8 cellular contexts compared by ENCODE assay signal in the genomic region with DNA sequence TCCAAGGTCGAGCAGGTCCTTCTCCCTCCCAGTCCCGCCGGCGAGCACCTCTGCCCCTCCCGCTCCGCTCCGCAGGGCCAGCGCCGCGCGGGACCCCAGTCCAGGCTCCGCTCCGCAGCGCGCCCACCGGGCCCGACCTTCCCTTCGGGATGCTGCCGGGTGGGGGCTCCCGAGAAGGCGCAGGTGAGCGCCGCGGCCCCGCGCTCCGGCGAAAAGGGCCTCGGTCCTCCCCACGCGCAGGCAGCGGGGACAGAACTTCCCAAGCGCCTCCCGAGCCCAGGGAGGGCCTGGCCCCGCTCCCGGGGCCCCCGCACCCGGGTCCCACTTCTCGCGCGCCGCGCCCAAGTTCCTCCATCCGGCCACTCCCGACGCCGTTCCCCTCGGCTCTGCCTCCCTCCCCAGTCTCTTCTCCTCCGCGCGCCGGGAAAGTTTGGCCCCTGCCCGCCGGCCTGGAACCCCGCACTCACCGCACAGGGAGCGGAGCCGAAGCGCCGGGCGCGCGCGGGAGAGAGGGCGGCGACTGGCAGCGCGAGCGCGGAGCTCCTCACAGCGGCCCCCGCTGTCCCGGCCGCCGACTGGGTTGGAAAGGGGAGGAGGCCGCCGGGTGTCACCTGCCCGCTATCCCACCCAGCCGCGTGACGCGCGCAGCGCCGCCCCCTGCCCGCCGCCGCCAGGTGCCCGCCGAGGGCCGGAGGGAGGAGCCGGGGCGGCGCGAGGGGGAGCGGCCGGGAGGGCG. TPM values are rescaled to one million over a fixed set of nuclear protein-coding genes. Genes with fewer than 3 reads are reported as not detected.
A peak's percentile ranks its signal among the peaks of the same experiment; 100 is the strongest.
DNase-seq lines count a peak whose midpoint lies in the region; ATAC-seq, FAIRE-seq and TF ChIP-seq lines count a peak whose summit lies in the region.

A gene (minus strand): TSS at position 577 of the 736 bp plus-strand sequence. CDS start 56,872 bp downstream, outside the sequence.

- no peak within 1 kb of the TSS; the same call in 1 of the 2 replicates for H2AK5ac ChIP-seq in H1 (ENCODE audit: low read depth, low read length)

- TF ChIP-seq CTCF in VCaP (conservative IDR thresholded peaks at IDR 0.05) (peak; percentile 86), H1 (IDR thresholded peaks at IDR 0.05; ENCODE audit: control extremely low read depth in 1 of 3, insufficient read depth in 1 of 3, low read depth in 1 of 3, low read length in 3 of 3) (peak; percentile 6 to 44 (median 27)), mesothelial cell of epicardium (IDR thresholded peaks at IDR 0.05; ENCODE audit: unreplicated experiment) (no peak)

- DNase-seq in NCI-H187 treated with DMSO at 0.1 percent for 48 hours (lab: John Stamatoyannopoulos, UW), result peak; percentile 39
- DNase-seq in H1 (ENCODE audit: low read depth in 1 of 2, low spot score in 2 of 2), result peak; percentile 70 to 92
- DNase-seq in mesothelial cell of epicardium (ENCODE audit: low spot score in 2 of 2, unreplicated experiment in 2 of 2), result peak; percentile 78 to 85
- peak; percentile 12 to 62 for DNase-seq in stimulated activated effector memory CD8-positive, alpha-beta T cell treated with anti-CD3 and anti-CD28 coated beads, Interleukin-12 subunit alpha, Interleukin-12 subunit beta, amount 100 ng/mL, for 72 hours (ENCODE audit: low spot score in 2 of 2)

- H3K23me2 ChIP-seq in H1 (ENCODE audit: low read depth, low read length), result peaks cover 16% of the 10 kb centered on the region

- H3K36me3 ChIP-seq in ACC112 (ENCODE audit: insufficient read depth, low read length) (no peaks in the 10 kb centered on the region), H1 (ENCODE audit: control insufficient read depth in 2 of 4, insufficient read depth in 4 of 4, low read length in 3 of 4) (no peaks in the 10 kb centered on the region)

- peaks cover 2% of the 10 kb centered on the region; the same call in 1 of the 2 replicates for H3K79me1 ChIP-seq in H1 (ENCODE audit: low read depth, low read length)

- TF ChIP-seq RAD21 in H1 (IDR thresholded peaks at IDR 0.05 in 1 of 2, conservative IDR thresholded peaks at IDR 0.05 in 1 of 2; ENCODE audit: low read depth in 2 of 2, low read length in 2 of 2), result peak; percentile 30 to 46; a peak in 3 of 4 replicates

- no peak within 1 kb of the TSS; the same call in 1 of the 2 replicates for H2BK5ac ChIP-seq in H1 (ENCODE audit: low read depth, low read length)

- H3K23ac ChIP-seq in H1 (ENCODE audit: insufficient read length), result no peak within 1 kb of the TSS

- H3K27ac ChIP-seq in ACC112 (ENCODE audit: low read depth, low read length), result no peak within 1 kb of the TSS
- peak within 1 kb of the TSS; percentile 84 for H3K27ac ChIP-seq in VCaP
- H3K27ac ChIP-seq in H1 (ENCODE audit: low read depth, low read length), result 0 out of 2 replicates have a peak within 1 kb of the TSS, but pooled peaks have one; percentile 14

- H3K36me3 Mint-ChIP-seq in mesothelial cell of epicardium, result no peaks in the 10 kb centered on the region
- H3K36me3 Mint-ChIP-seq in stimulated activated effector memory CD8-positive, alpha-beta T cell treated with anti-CD3 and anti-CD28 coated beads, Interleukin-12 subunit alpha, Interleukin-12 subunit beta, amount 100 ng/mL, for 72 hours, result no peaks in the 10 kb centered on the region

- H4K91ac ChIP-seq in H1 (replicated peaks; ENCODE audit: insufficient read length, low read length), result no peak within 1 kb of the TSS

- H2BK15ac ChIP-seq in H1 (ENCODE audit: low read length), result peak within 1 kb of the TSS; percentile 99; the same call in 1 of the 2 replicates

- CTCF ChIA-PET in H1 (lab: Charles Lee; ENCODE audit: partially characterized antibody), result interaction anchor here (0.9 to 2.0 kb wide), 8 partner anchors 18 to 155 kb away, joined by 3 to 5 read pairs (median 4); a partner anchor contains a TSS

- no peak; a peak in 1 of 3 replicates for TF ChIP-seq EP300 in H1 (IDR thresholded peaks at IDR 0.05; ENCODE audit: borderline replicate concordance in 1 of 2, low read depth in 2 of 2, low read length in 2 of 2)

- no peaks in the 10 kb centered on the region for H3K9me3 ChIP-seq in H1 (ENCODE audit: insufficient read depth in 2 of 2, low read depth in 1 of 2, low read length in 1 of 2)

- 2% methylated on average over 59 of the region's 98 CpGs; no CpG with 5 or more reads in 1 of the 2 experiments for WGBS in H1 (ENCODE audit: extremely low coverage in 1 of 2, insufficient coverage in 1 of 2, insufficient read length in 1 of 2, insufficient replicate concordance in 2 of 2, low coverage in 1 of 2, low lambda C conversion rate in 2 of 2, missing lambda C conversion rate in 1 of 2), 2 experiments

- ATAC-seq in HG02852 (IDR thresholded peaks at IDR 0.05; ENCODE audit: unreplicated experiment), result peak; percentile 91
- ATAC-seq in stimulated activated effector memory CD8-positive, alpha-beta T cell treated with anti-CD3 and anti-CD28 coated beads, Interleukin-12 subunit alpha, Interleukin-12 subunit beta, amount 100 ng/mL, for 72 hours, result peak; percentile 79

- peak within 1 kb of the TSS; percentile 90 for H3K4me3 Mint-ChIP-seq in mesothelial cell of epicardium
- peak within 1 kb of the TSS; percentile 55 for H3K4me3 Mint-ChIP-seq in stimulated activated effector memory CD8-positive, alpha-beta T cell treated with anti-CD3 and anti-CD28 coated beads, Interleukin-12 subunit alpha, Interleukin-12 subunit beta, amount 100 ng/mL, for 72 hours

- peak within 1 kb of the TSS; percentile 14; the same call in 1 of the 2 replicates for H2BK12ac ChIP-seq in H1 (ENCODE audit: low read depth, low read length)

- H3K27me3 Mint-ChIP-seq in mesothelial cell of epicardium (ENCODE audit: low read depth), result peaks cover 58% of the 10 kb centered on the region

- TF ChIP-seq POLR2A in GM15510 (IDR thresholded peaks at IDR 0.05; ENCODE audit: borderline replicate concordance, extremely low read depth, insufficient read length), result peak; percentile 29
- TF ChIP-seq POLR2A in H1 (IDR thresholded peaks at IDR 0.05; ENCODE audit: control extremely low read depth in 1 of 2, low read depth in 2 of 2, low read length in 2 of 2), result peak in 1 of 2 experiments; percentile 76; a peak in 2 of 3 replicates

- H3K9ac ChIP-seq in H1 (replicated peaks in 1 of 4; ENCODE audit: extremely low read depth in 1 of 4, low read depth in 3 of 4, low read length in 3 of 4), result peak within 1 kb of the TSS; percentile 62 to 84 (median 74)

- peaks cover 21% of the 10 kb centered on the region for H3K4me1 Mint-ChIP-seq in mesothelial cell of epicardium
- H3K4me1 Mint-ChIP-seq in stimulated activated effector memory CD8-positive, alpha-beta T cell treated with anti-CD3 and anti-CD28 coated beads, Interleukin-12 subunit alpha, Interleukin-12 subunit beta, amount 100 ng/mL, for 72 hours, result peaks cover 6% of the 10 kb centered on the region

- peaks cover 61% of the 10 kb centered on the region for H3K27me3 ChIP-seq in ACC112 (ENCODE audit: insufficient read depth, low read length)
- peaks cover 0 to 20% (median 15%) of the 10 kb centered on the region in 4 experiments; a peak in 6 of 7 replicates for H3K27me3 ChIP-seq in H1 (replicated peaks in 1 of 4; ENCODE audit: control insufficient read depth in 3 of 4, extremely low read depth in 1 of 4, insufficient read depth in 3 of 4, low read length in 3 of 4)

- POLR2A ChIA-PET in H1 (lab: Charles Lee; ENCODE audit: partially characterized antibody), result interaction anchor here (0.6 to 3.0 kb wide), 17 partner anchors 9 to 486 kb away, joined by 3 to 26 read pairs (median 4); a partner anchor contains a TSS

- H3K9me3 Mint-ChIP-seq in mesothelial cell of epicardium, result no peaks in the 10 kb centered on the region
- H3K9me3 Mint-ChIP-seq in stimulated activated effector memory CD8-positive, alpha-beta T cell treated with anti-CD3 and anti-CD28 coated beads, Interleukin-12 subunit alpha, Interleukin-12 subunit beta, amount 100 ng/mL, for 72 hours, result no peaks in the 10 kb centered on the region

- H3K4me3 ChIP-seq in ACC112 (ENCODE audit: low read depth, low read length) (peak within 1 kb of the TSS; percentile 81), H1 (ENCODE audit: extremely low read depth in 1 of 4, insufficient read depth in 2 of 4, low read depth in 3 of 4, low read length in 4 of 4) (peak within 1 kb of the TSS; percentile 64 to 85 (median 78))

- peaks cover 5% of the 10 kb centered on the region for H3K4me1 ChIP-seq in ACC112 (ENCODE audit: control insufficient read depth, insufficient read depth, low read length, unreplicated experiment)
- peaks cover 0 to 7% (median 4%) of the 10 kb centered on the region in 4 experiments; a peak in 3 of 7 replicates for H3K4me1 ChIP-seq in H1 (replicated peaks in 1 of 4; ENCODE audit: control insufficient read depth in 3 of 4, insufficient read depth in 4 of 4, low read length in 3 of 4)

- H2BK120ac ChIP-seq in H1 (replicated peaks; ENCODE audit: low read depth, low read length), result no peak within 1 kb of the TSS

- H4K5ac ChIP-seq in H1 (ENCODE audit: insufficient read length, low read depth, low read length), result peak within 1 kb of the TSS; percentile 77

- H3K14ac ChIP-seq in H1 (ENCODE audit: insufficient read length), result no peak within 1 kb of the TSS

- H4K8ac ChIP-seq in H1 (ENCODE audit: extremely low read depth, insufficient read depth, low read length), result peak within 1 kb of the TSS; percentile 46

- peak within 1 kb of the TSS; percentile 91 for H3K27ac Mint-ChIP-seq in mesothelial cell of epicardium
- H3K27ac Mint-ChIP-seq in stimulated activated effector memory CD8-positive, alpha-beta T cell treated with anti-CD3 and anti-CD28 coated beads, Interleukin-12 subunit alpha, Interleukin-12 subunit beta, amount 100 ng/mL, for 72 hours, result no peak within 1 kb of the TSS

- peak within 1 kb of the TSS; percentile 89 for H3K18ac ChIP-seq in H1 (ENCODE audit: extremely low read depth, low read length)

- H3K79me2 ChIP-seq in ACC112 (ENCODE audit: control insufficient read depth, insufficient read depth, low read length, unreplicated experiment) (no peaks in the 10 kb centered on the region), H1 (ENCODE audit: control insufficient read depth in 1 of 2, insufficient read depth in 2 of 2, low read length in 2 of 2) (peaks cover 0 to 2% of the 10 kb centered on the region in 2 experiments; a peak in 1 of 4 replicates)

- H4K20me1 ChIP-seq in H1 (replicated peaks in 1 of 2; ENCODE audit: control insufficient read depth in 1 of 2, insufficient read depth in 2 of 2, low read length in 2 of 2), result peaks cover 5% of the 10 kb centered on the region in 2 experiments

- FAIRE-seq in H1 (lab: Jason Lieb, UNC), result no peak

- H3K4ac ChIP-seq in H1 (replicated peaks; ENCODE audit: insufficient read length, low read depth, low read length), result peak within 1 kb of the TSS; percentile 64

- peak within 1 kb of the TSS; percentile 93 to 95 for H3K4me2 ChIP-seq in H1 (ENCODE audit: insufficient read depth in 1 of 2, low read depth in 2 of 2, low read length in 2 of 2)

- H2BK20ac ChIP-seq in H1 (ENCODE audit: low read length), result 0 out of 2 replicates have a peak within 1 kb of the TSS, but pooled peaks have one; percentile 28

- H2AFZ ChIP-seq in ACC112 (ENCODE audit: low read length, unreplicated experiment) (peak within 1 kb of the TSS; percentile 95), H1 (ENCODE audit: low read length) (peak within 1 kb of the TSS; percentile 97)

- H3K56ac ChIP-seq in H1 (replicated peaks; ENCODE audit: insufficient read length, low read depth, low read length), result peak within 1 kb of the TSS; percentile 54

RNA-seq across cellular contexts. Expression of the gene that starts here (rescaled TPM):
- 5.1 and 6.5 TPM in 2 replicates for total RNA-seq in H1 (2021; fragmentation: NEBNext Ultra II Directional; extraction: Animal tissue kit (Norgen Biotek cat#: 25700))
- polyA plus RNA-seq in H1 (2011; rRNA removed), result 2.5 and 3.1 TPM in 2 replicates
- 3.6 TPM for polyA plus RNA-seq in H1 (2011; cell fraction: cytosol; rRNA removed)
- 3.9 TPM for polyA plus RNA-seq in H1 (2011; cell fraction: nucleus; rRNA removed)
- polyA plus RNA-seq in H1 (2012, experiment 1 of 2), result 3.7 to 6.3 TPM (median 4.5 TPM) in 4 replicates
- 0.34 TPM for polyA plus RNA-seq in H1 (2012, experiment 2 of 2)
- polyA plus RNA-seq in H1 (2013, experiment 1 of 2), result 7.2 TPM
- 7.4 TPM for polyA plus RNA-seq in H1 (2013, experiment 2 of 2)
- 8.9 and 12.9 TPM in 2 replicates for polyA minus RNA-seq in H1 (2011; rRNA and poly(A)+ RNA removed)
- polyA minus RNA-seq in H1 (2011; cell fraction: cytosol; rRNA and poly(A)+ RNA removed), result 5.9 TPM
- polyA minus RNA-seq in H1 (2011; cell fraction: nucleus; rRNA and poly(A)+ RNA removed), result 8.2 TPM
- 8.6 to 9.4 TPM (median 9.2 TPM) in 3 replicates for total RNA-seq in mesothelial cell of epicardium
